Comparison of ENCODE assay signal across 9 cellular contexts in genomic region chr16:68116256-68116853, GRCh38. TPM values are rescaled to one million over a fixed set of nuclear protein-coding genes. Genes with fewer than 3 reads are reported as not detected.
DNase-seq lines count a peak whose midpoint lies in the region; ATAC-seq and TF ChIP-seq lines count a peak whose summit lies in the region.
"Had no signal": no experiment of that assay in that cellular context is flagged by ENCODE, and none has a peak within 500 bp of the region (broad histone marks: within the 10 kb centered on the region; RNA-seq: fewer than 3 reads in every experiment).

No MANE protein-coding gene starts in this region.

- peak; percentile 30 for DNase-seq in HEK293T (ENCODE audit: extremely low spot score)
- DNase-seq in activated T-helper 1 cell treated with anti-CD3 and anti-CD28 coated beads, Interleukin-12 subunit alpha, Interleukin-12 subunit beta, Interleukin-2, Interleukin-4 antibody, amounts not matched to agents 30 ng/mL and 10 ng/mL and 1 ng/mL, durations not matched to agents 14 hours and 24 hours and 36 hours (ENCODE audit: low spot score): no peak
- no peak for DNase-seq in left lung
- DNase-seq in activated CD4-positive, alpha-beta T cell treated with anti-CD3 and anti-CD28 coated beads for 4 hours: no peak
- DNase-seq in NCI-H524 treated with DMSO at 0.1 percent for 48 hours (lab: John Stamatoyannopoulos, UW): no peak
- DNase-seq in NCI-H1092 (lab: John Stamatoyannopoulos, UW): no peak
- DNase-seq: activated naive CD4-positive, alpha-beta T cell treated with Interleukin-2 at 50 U/mL for 16 hours had no signal

- intact Hi-C loops in activated T-helper 1 cell treated with anti-CD3 and anti-CD28 coated beads, Interleukin-12 subunit alpha, Interleukin-12 subunit beta, Interleukin-2, Interleukin-4 antibody, amounts not matched to agents 30 ng/mL and 10 ng/mL and 1 ng/mL, durations not matched to agents 14 hours and 24 hours and 36 hours (cut with micrococcal nuclease): loop anchor here (1.0 kb wide), 2 partner anchors 22 to 30 kb away; no protein-coding TSS in a partner anchor
- intact Hi-C loops in left lung (cut with DNase I): no loop called here

- no peaks in the 10 kb centered on the region for H3K36me3 ChIP-seq in left lung

- H3K27ac Mint-ChIP-seq in activated T-helper 1 cell treated with anti-CD3 and anti-CD28 coated beads, Interleukin-12 subunit alpha, Interleukin-12 subunit beta, Interleukin-2, Interleukin-4 antibody, amounts not matched to agents 30 ng/mL and 10 ng/mL and 1 ng/mL, durations not matched to agents 14 hours and 24 hours and 36 hours: peak overlapping the region; percentile 34

- TF ChIP-seq CTCF in C4-2B (conservative IDR thresholded peaks at IDR 0.05): peak; percentile 57
- peak in 1 of 2 donors; percentile 20 for TF ChIP-seq CTCF in left lung (IDR thresholded peaks at IDR 0.05)

- CTCF ChIA-PET in HEK293T (lab: Yijun Ruan, JAX): interaction anchor here (0.6 to 1.0 kb wide), 2 partner anchors 22 to 129 kb away, joined by 3 read pairs; partner anchors contain the start of gene PLA2G15

- ATAC-seq in left lung (peak; percentile 57), HG02571 (IDR thresholded peaks at IDR 0.05; ENCODE audit: unreplicated experiment) (no peak)

- peaks cover 18% of the 10 kb centered on the region for H3K36me3 Mint-ChIP-seq in activated T-helper 1 cell treated with anti-CD3 and anti-CD28 coated beads, Interleukin-12 subunit alpha, Interleukin-12 subunit beta, Interleukin-2, Interleukin-4 antibody, amounts not matched to agents 30 ng/mL and 10 ng/mL and 1 ng/mL, durations not matched to agents 14 hours and 24 hours and 36 hours (ENCODE audit: low read depth)

- H3K27ac ChIP-seq in C4-2B (no peak overlapping the region), left lung (no peak overlapping the region)

- peaks cover 73% of the 10 kb centered on the region for H3K4me1 Mint-ChIP-seq in activated T-helper 1 cell treated with anti-CD3 and anti-CD28 coated beads, Interleukin-12 subunit alpha, Interleukin-12 subunit beta, Interleukin-2, Interleukin-4 antibody, amounts not matched to agents 30 ng/mL and 10 ng/mL and 1 ng/mL, durations not matched to agents 14 hours and 24 hours and 36 hours (ENCODE audit: low read depth)

- POLR2A ChIA-PET in HEK293T (lab: Yijun Ruan, JAX): no interaction called here

- H3K4me1 ChIP-seq in left lung: peaks cover 6 to 47% of the 10 kb centered on the region in 2 donors

- no peak overlapping the region for H3K4me3 ChIP-seq in left lung

- no peaks in the 10 kb centered on the region for H3K9me3 ChIP-seq in left lung

- no peak overlapping the region for H3K4me3 Mint-ChIP-seq in activated T-helper 1 cell treated with anti-CD3 and anti-CD28 coated beads, Interleukin-12 subunit alpha, Interleukin-12 subunit beta, Interleukin-2, Interleukin-4 antibody, amounts not matched to agents 30 ng/mL and 10 ng/mL and 1 ng/mL, durations not matched to agents 14 hours and 24 hours and 36 hours

- H3K27me3 Mint-ChIP-seq in activated T-helper 1 cell treated with anti-CD3 and anti-CD28 coated beads, Interleukin-12 subunit alpha, Interleukin-12 subunit beta, Interleukin-2, Interleukin-4 antibody, amounts not matched to agents 30 ng/mL and 10 ng/mL and 1 ng/mL, durations not matched to agents 14 hours and 24 hours and 36 hours (ENCODE audit: insufficient read depth): no peaks in the 10 kb centered on the region

- H3K9me3 Mint-ChIP-seq in activated T-helper 1 cell treated with anti-CD3 and anti-CD28 coated beads, Interleukin-12 subunit alpha, Interleukin-12 subunit beta, Interleukin-2, Interleukin-4 antibody, amounts not matched to agents 30 ng/mL and 10 ng/mL and 1 ng/mL, durations not matched to agents 14 hours and 24 hours and 36 hours: peaks cover 10% of the 10 kb centered on the region

- H3K27me3 ChIP-seq in left lung: no peaks in the 10 kb centered on the region

TF ChIP-seq in HEK293T, 16 proteins besides CTCF, POLR2A, EP300 and RAD21:
- TF ChIP-seq L3MBTL2 (conservative IDR thresholded peaks at IDR 0.05): no peak
- TF ChIP-seq LEF1 (IDR thresholded peaks at IDR 0.05; ENCODE audit: borderline replicate concordance): no peak
- no peak for TF ChIP-seq HDGF (IDR thresholded peaks at IDR 0.05; ENCODE audit: borderline replicate concordance)
- no peak for TF ChIP-seq ARNT (IDR thresholded peaks at IDR 0.05)
- no peak for TF ChIP-seq FOXA1 (IDR thresholded peaks at IDR 0.05)

RNA-seq across cellular contexts. Expression of gene NFATC3, which starts 31.2 kb away (rescaled TPM):
- total RNA-seq in activated T-helper 1 cell treated with anti-CD3 and anti-CD28 coated beads, Interleukin-12 subunit alpha, Interleukin-12 subunit beta, Interleukin-2, Interleukin-4 antibody, amounts not matched to agents 30 ng/mL and 10 ng/mL and 1 ng/mL, durations not matched to agents 14 hours and 24 hours and 36 hours: 152 and 157 TPM in 2 replicates
- 10 to 100 TPM; 58.5 to 65.8 TPM for total RNA-seq in left lung
